ENCODE assay signal across 8 cellular contexts in the genomic region with DNA sequence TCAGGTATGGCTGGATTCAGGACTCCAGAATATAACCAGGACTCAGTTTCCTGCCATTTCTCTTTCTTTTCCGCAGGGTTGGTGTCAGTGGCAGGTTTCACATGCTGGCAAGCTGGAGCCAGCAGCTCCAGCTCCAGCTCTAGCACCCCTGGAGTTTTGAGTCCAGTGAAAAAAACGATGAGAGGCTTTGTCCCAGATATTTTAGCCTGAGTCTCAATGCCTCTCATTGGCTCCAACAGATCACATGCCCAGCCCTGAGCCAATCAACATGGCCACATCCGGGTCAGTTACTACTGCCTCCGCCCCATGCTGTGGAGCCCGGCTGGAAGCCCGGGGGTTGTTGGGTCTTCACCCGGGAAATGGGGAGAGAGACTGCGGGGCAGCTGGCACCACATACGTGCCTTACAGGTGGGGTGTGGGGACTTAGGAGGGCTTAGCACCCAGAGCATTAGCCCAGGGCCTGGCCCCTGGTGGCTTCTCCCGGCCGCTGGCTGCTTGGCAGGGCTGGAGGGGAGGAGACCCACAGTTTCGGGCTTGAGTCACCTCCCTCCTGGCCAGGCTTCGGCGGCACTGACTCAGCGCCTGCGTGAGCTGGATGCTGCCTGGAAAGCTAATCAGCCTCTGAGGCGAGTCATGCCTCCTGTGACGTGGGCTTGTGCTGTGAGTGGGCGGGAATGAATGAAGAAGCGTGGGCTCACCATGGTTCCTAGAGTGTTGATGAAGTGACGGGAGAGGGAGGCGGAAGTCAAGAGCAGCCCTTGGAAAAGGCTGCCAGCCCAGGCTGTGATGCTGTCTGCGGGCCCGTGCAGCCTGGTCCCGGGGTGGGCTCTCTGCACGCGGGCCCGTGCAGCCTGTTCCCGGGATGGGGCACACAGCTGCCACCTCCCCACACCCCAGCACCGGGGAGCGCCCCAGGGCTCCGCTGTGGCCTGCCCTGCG. TPM values are rescaled to one million over a fixed set of nuclear protein-coding genes. Genes with fewer than 3 reads are reported as not detected.
DNase-seq lines count a peak whose midpoint lies in the region; ATAC-seq and TF ChIP-seq lines count a peak whose summit lies in the region.

No MANE protein-coding gene starts in this region.

- peak overlapping the region; percentile 70 for H3K4me3 Mint-ChIP-seq in activated naive CD8-positive, alpha-beta T cell

- H3K27me3 ChIP-seq in A673 (replicated peaks; ENCODE audit: insufficient read depth, low read depth, low read length, poor library complexity), result no peaks in the 10 kb centered on the region

- no peak for TF ChIP-seq CTCF in A673 (conservative IDR thresholded peaks at IDR 0.05; ENCODE audit: low read depth, low read length)

- H3K27me3 Mint-ChIP-seq in activated naive CD8-positive, alpha-beta T cell, result no peaks in the 10 kb centered on the region

- H3K9me3 ChIP-seq in A673 (ENCODE audit: low read depth, low read length, poor library complexity, severe bottlenecking), result no peaks in the 10 kb centered on the region

- DNase-seq in A673 (ENCODE audit: low spot score), result peak; percentile 98
- DNase-seq in NCI-H128 (lab: John Stamatoyannopoulos, UW; ENCODE audit: unreplicated experiment), result peak; percentile 77
- DNase-seq in SKM-1 treated with dmso at 0.1 percent for 144 hours (lab: John Stamatoyannopoulos, UW; ENCODE audit: unreplicated experiment), result peak; percentile 82
- DNase-seq in germinal center (ENCODE audit: low spot score), result peak; percentile 77
- peak; percentile 96 for DNase-seq in occipital lobe (lab: John Stamatoyannopoulos, UW)
- peak; percentile 76 to 99 (median 94) for DNase-seq in substantia nigra (lab: John Stamatoyannopoulos, UW)

- peak overlapping the region; percentile 96 for H3K27ac ChIP-seq in A673 (ENCODE audit: low read depth, low read length, poor library complexity, severe bottlenecking)
- peak overlapping the region; percentile 96 for H3K27ac ChIP-seq in substantia nigra (ENCODE audit: low read depth, low read length, poor library complexity, severe bottlenecking)

- intact Hi-C loops in A673 (cut with micrococcal nuclease; ENCODE audit: unreplicated experiment), result no loop called here

- H3K4me1 ChIP-seq in A673 (ENCODE audit: insufficient read depth, low read length, poor library complexity, severe bottlenecking), result peaks cover 27% of the 10 kb centered on the region

- CTCF ChIA-PET in A673 (lab: Charles Lee), result interaction anchor here (1.2 to 1.5 kb wide), 2 partner anchors 31 to 52 kb away, joined by 3 read pairs; no protein-coding TSS in a partner anchor

- peak; percentile 58 for ATAC-seq in GM19467 (IDR thresholded peaks at IDR 0.05; ENCODE audit: unreplicated experiment)

- H3K4me3 ChIP-seq in A673 (ENCODE audit: low read depth, low read length, poor library complexity, severe bottlenecking), result peak overlapping the region; percentile 69

- BruUV-seq in A673 (replicated peaks; lab: Mats Ljungman, UMichigan), result TSS peak; percentile 50

- H3K36me3 ChIP-seq in A673 (ENCODE audit: insufficient read depth, low read length, poor library complexity, severe bottlenecking), result no peaks in the 10 kb centered on the region

- H3K4me1 Mint-ChIP-seq in activated naive CD8-positive, alpha-beta T cell (ENCODE audit: low read depth), result peaks cover 13% of the 10 kb centered on the region

- POLR2A ChIA-PET in A673 (lab: Charles Lee; ENCODE audit: low non-redundant PET), result interaction anchor here (0.6 to 0.7 kb wide), 2 partner anchors 10 to 416 kb away, joined by 3 read pairs; no protein-coding TSS in a partner anchor

- no peaks in the 10 kb centered on the region for H3K9me3 Mint-ChIP-seq in activated naive CD8-positive, alpha-beta T cell (ENCODE audit: low read depth)

- no peaks in the 10 kb centered on the region for H3K36me3 Mint-ChIP-seq in activated naive CD8-positive, alpha-beta T cell

- peak overlapping the region; percentile 80 for H3K27ac Mint-ChIP-seq in activated naive CD8-positive, alpha-beta T cell

RNA-seq across cellular contexts. Expression of a gene that starts 15.3 kb away (rescaled TPM):
- total RNA-seq in A673 (2021) (35.8 and 41.2 TPM in 2 replicates), occipital lobe (33.4 TPM)

RNA-seq across cellular contexts. Expression of a gene that starts 27.5 kb away (rescaled TPM):
- total RNA-seq in A673 (2021), result not detected in 2 replicates
- 0.62 TPM for total RNA-seq in occipital lobe

Comparison
In these comparisons a context has a peak if more than half of its experiments do, and no peak if none do; other contexts are left out.
1. Peak in every context shown above with its lines: DNase-seq, ATAC-seq, H3K4me3 ChIP-seq and H3K27ac ChIP-seq.